Comparison of ENCODE assay signal across 1 cellular context in genomic region chr3:34856081-34856480, GRCh38.
TF ChIP-seq lines count a peak whose summit lies in the region.

No MANE protein-coding gene starts in this region.

TF ChIP-seq in H1, 55 proteins besides CTCF, POLR2A, EP300 and RAD21:
- TF ChIP-seq MAX (IDR thresholded peaks at IDR 0.05) (no peak), KDM1A (IDR thresholded peaks at IDR 0.05; ENCODE audit: borderline replicate concordance, low read length) (no peak), SP4 (IDR thresholded peaks at IDR 0.05; ENCODE audit: low read length) (no peak), USF2 (IDR thresholded peaks at IDR 0.05; ENCODE audit: low read length) (no peak), TEAD4 (IDR thresholded peaks at IDR 0.05; ENCODE audit: low read depth, low read length) (no peak), JUND (IDR thresholded peaks at IDR 0.05; ENCODE audit: low read length) (no peak)
